22 cellular contexts compared by ENCODE assay signal in the genomic region with DNA sequence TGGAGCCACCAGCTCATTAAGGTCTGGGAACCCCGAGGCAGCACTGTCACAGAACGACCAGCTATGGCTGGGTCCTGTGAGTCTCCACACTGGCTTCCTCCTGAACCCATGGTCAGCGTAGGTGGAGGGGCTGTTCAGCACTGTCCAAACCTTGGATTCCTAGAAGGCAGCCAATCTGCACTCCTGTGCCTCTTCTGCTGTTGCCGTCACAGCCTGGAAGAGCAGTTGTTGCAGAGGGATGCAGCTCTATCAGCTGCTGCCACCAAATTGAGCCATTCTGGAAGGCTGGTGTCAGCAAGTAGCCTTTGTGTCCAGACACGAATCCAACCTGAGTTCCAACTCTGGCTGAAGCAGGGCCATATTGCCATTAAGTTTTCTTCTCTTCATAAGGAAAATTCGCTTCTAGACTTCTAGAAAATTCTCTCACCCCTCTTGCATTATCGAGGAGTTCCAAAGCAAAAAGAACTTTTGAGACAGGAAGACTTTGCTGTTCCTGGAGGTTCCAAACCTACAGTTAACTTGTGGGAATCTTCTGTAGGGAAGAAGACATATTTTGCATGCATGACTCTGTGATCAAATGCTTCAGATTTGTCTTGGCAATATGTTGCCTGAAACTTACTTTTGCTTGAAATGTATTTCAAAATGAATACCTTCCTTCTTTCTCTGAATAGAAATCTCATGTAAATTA.
"Had no signal": no experiment of that assay in that cellular context is flagged by ENCODE, and none has a peak within 500 bp of the region (broad histone marks: within the 10 kb centered on the region; RNA-seq: fewer than 3 reads in every experiment).

No MANE protein-coding gene starts in this region.

- H3K36me3 ChIP-seq: heart right ventricle, left ventricle myocardium inferior, neural progenitor cell, ovary, right atrium auricular region, tibial nerve, uterus had no signal

- H3K4me1 Mint-ChIP-seq: memory B cell; stimulated activated naive B cell treated with anti-CD40 and anti-IgM and Interleukin-4, amounts not matched to agents 10 μg/mL and 1 μg/mL and 100 μg/mL, for 72 hours had no signal

- H3K4me1 ChIP-seq: left ventricle myocardium inferior, neural progenitor cell, right atrium auricular region, tibial nerve, uterus had no signal

- H3K4me3 Mint-ChIP-seq: memory B cell; naive thymus-derived CD4-positive, alpha-beta T cell; nephron progenitor cell; neural progenitor cell; stimulated activated naive B cell treated with anti-CD40 and anti-IgM and Interleukin-4, amounts not matched to agents 10 μg/mL and 1 μg/mL and 100 μg/mL, for 72 hours; stimulated activated naive CD8-positive, alpha-beta T cell treated with anti-CD3 and anti-CD28 coated beads, Interleukin-15, Interleukin-2, amounts not matched to agents 100 ng/mL and 50 ng/mL, for 24 hours; type B pancreatic cell had no signal

- H3K27ac Mint-ChIP-seq: memory B cell; naive thymus-derived CD4-positive, alpha-beta T cell; nephron progenitor cell; neural progenitor cell; progenitor cell of endocrine pancreas; stimulated activated naive B cell treated with anti-CD40 and anti-IgM and Interleukin-4, amounts not matched to agents 10 μg/mL and 1 μg/mL and 100 μg/mL, for 72 hours; stimulated activated naive CD8-positive, alpha-beta T cell treated with anti-CD3 and anti-CD28 coated beads, Interleukin-15, Interleukin-2, amounts not matched to agents 100 ng/mL and 50 ng/mL, for 24 hours; type B pancreatic cell had no signal

- H3K9me3 Mint-ChIP-seq: memory B cell; naive thymus-derived CD4-positive, alpha-beta T cell; nephron progenitor cell; neural progenitor cell; stimulated activated naive B cell treated with anti-CD40 and anti-IgM and Interleukin-4, amounts not matched to agents 10 μg/mL and 1 μg/mL and 100 μg/mL, for 72 hours; stimulated activated naive CD8-positive, alpha-beta T cell treated with anti-CD3 and anti-CD28 coated beads, Interleukin-15, Interleukin-2, amounts not matched to agents 100 ng/mL and 50 ng/mL, for 24 hours; type B pancreatic cell had no signal

- H3K27me3 Mint-ChIP-seq: progenitor cell of endocrine pancreas, type B pancreatic cell had no signal

- H3K27me3 ChIP-seq: hepatocyte, neural progenitor cell, ovary, right atrium auricular region, tibial nerve, uterus had no signal

- H3K27ac ChIP-seq: heart right ventricle, hepatocyte, left ventricle myocardium inferior, neural progenitor cell, ovary, right atrium auricular region, skin epidermis, tibial nerve, uterus had no signal

- H3K9ac ChIP-seq: neural progenitor cell had no signal

- H3K4me3 ChIP-seq: heart right ventricle, hepatocyte, left ventricle myocardium inferior, lung, mucosa of descending colon, neural progenitor cell, ovary, right atrium auricular region, skin epidermis, tibial nerve, uterus had no signal

- H2AFZ ChIP-seq: hepatocyte, neural progenitor cell had no signal

- H3K4me2 ChIP-seq: hepatocyte, neural progenitor cell had no signal

- ATAC-seq: heart right ventricle; mucosa of descending colon; naive thymus-derived CD4-positive, alpha-beta T cell had no signal

- DNase-seq: heart right ventricle; islet precursor cell; left ventricle myocardium inferior; midbrain; mucosa of descending colon; naive thymus-derived CD4-positive, alpha-beta T cell; nephron progenitor cell; ovary; stimulated activated CD4-positive, alpha-beta T cell treated with anti-CD3 and anti-CD28 coated beads, Interleukin-4, amount 100 ng/mL, for 24 hours; stimulated activated naive B cell treated with anti-CD40 and anti-IgM and Interleukin-4, amounts not matched to agents 10 μg/mL and 1 μg/mL and 100 μg/mL, for 72 hours; substantia nigra; uterus had no signal

- H3K79me2 ChIP-seq: hepatocyte had no signal

- H3K36me3 Mint-ChIP-seq: memory B cell; naive thymus-derived CD4-positive, alpha-beta T cell; neural progenitor cell; stimulated activated naive B cell treated with anti-CD40 and anti-IgM and Interleukin-4, amounts not matched to agents 10 μg/mL and 1 μg/mL and 100 μg/mL, for 72 hours; type B pancreatic cell had no signal

- H3K9me3 ChIP-seq: heart right ventricle, left ventricle myocardium inferior, mucosa of descending colon, ovary, right atrium auricular region, tibial nerve, uterus had no signal
